14 cellular contexts compared by ENCODE assay signal in the genomic region with DNA sequence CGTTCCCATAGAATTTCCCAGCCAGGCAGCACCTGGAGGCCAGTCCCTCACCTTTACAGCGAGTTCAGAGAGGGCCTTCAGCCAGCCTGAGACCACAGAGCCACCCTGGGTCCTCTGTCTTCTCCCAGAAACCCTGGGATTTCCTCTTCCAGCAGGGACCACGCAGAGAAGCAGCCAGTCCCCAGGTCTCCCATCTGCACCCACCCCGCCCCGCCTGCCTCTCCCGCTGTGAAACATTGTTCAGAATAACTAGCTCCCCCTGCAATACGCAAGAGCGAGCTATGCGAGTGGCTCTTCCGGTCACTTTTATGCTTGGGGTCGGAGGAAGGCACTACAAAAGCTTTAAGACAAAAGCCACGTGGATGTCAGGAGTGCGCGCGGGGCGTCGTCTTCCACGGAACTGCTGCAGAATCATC.
A peak's percentile ranks its signal among the peaks of the same experiment; 100 is the strongest.
DNase-seq lines count a peak whose midpoint lies in the region; ATAC-seq and TF ChIP-seq lines count a peak whose summit lies in the region.
"Had no signal": no experiment of that assay in that cellular context is flagged by ENCODE, and none has a peak within 500 bp of the region (broad histone marks: within the 10 kb centered on the region; RNA-seq: fewer than 3 reads in every experiment).

No MANE protein-coding gene starts in this region.

- 68 to 84% methylated on average over 18 of the region's 18 CpGs for WGBS in sigmoid colon, 2 donors

- no peaks in the 10 kb centered on the region for H3K4me1 Mint-ChIP-seq in activated T-helper 17 cell treated with anti-CD3 and anti-CD28 coated beads, Interleukin-2, amount 50 U/mL, for 72 hours

- H3K9ac ChIP-seq in iPS-18a (ENCODE audit: low read length), result no peak overlapping the region

- H3K27me3 Mint-ChIP-seq in activated T-helper 17 cell treated with anti-CD3 and anti-CD28 coated beads, Interleukin-2, amount 50 U/mL, for 72 hours, result peaks cover 13% of the 10 kb centered on the region

- intact Hi-C loops in sigmoid colon (cut with DNase I), result loop anchor here (2.0 kb wide), 2 partner anchors 409 to 743 kb away; no protein-coding TSS in a partner anchor

- CTCF ChIA-PET in HEK293 (lab: Yijun Ruan, JAX), result interaction anchor here (0.5 to 4.6 kb wide), 21 partner anchors 9 to 1074 kb away, joined by 3 to 33 read pairs (median 4); no protein-coding TSS in a partner anchor

- H3K36me3 Mint-ChIP-seq in activated T-helper 17 cell treated with anti-CD3 and anti-CD28 coated beads, Interleukin-2, amount 50 U/mL, for 72 hours (ENCODE audit: low read depth), result no peaks in the 10 kb centered on the region

- DNase-seq in RWPE2 (ENCODE audit: low spot score) (peak; percentile 51), sigmoid colon (peak; percentile 42), NCI-H524 (lab: John Stamatoyannopoulos, UW) (no peak), CD1c-positive myeloid dendritic cell (ENCODE audit: extremely low spot score) (no peak)
- DNase-seq: NCI-H2081 treated with DMSO at 0.1 percent for 48 hours had no signal

- H3K9me3 ChIP-seq in HEK293 (ENCODE audit: control insufficient read depth, insufficient read depth, low read depth, low read length) (no peaks in the 10 kb centered on the region), RWPE2 (ENCODE audit: severe bottlenecking) (no peaks in the 10 kb centered on the region), iPS-18a (ENCODE audit: control insufficient read depth, low read depth, low read length) (no peaks in the 10 kb centered on the region), sigmoid colon (no peaks in the 10 kb centered on the region)
- H3K9me3 ChIP-seq: heart right ventricle, MG63, thyroid gland had no signal

- H3K4me1 ChIP-seq in HEK293 (ENCODE audit: control insufficient read depth, insufficient read depth, low read length), result no peaks in the 10 kb centered on the region
- H3K4me1 ChIP-seq in RWPE2 (ENCODE audit: insufficient read depth, poor library complexity, severe bottlenecking), result no peaks in the 10 kb centered on the region
- peaks cover 7% of the 10 kb centered on the region for H3K4me1 ChIP-seq in iPS-18a (ENCODE audit: control insufficient read depth, low read depth, low read length)
- peaks cover 0 to 10% (median 8%) of the 10 kb centered on the region in 4 donors for H3K4me1 ChIP-seq in sigmoid colon

- no peaks in the 10 kb centered on the region for H3K36me3 ChIP-seq in HEK293 (ENCODE audit: control insufficient read depth in 2 of 2, insufficient read depth in 1 of 2, low read length in 2 of 2)
- H3K36me3 ChIP-seq in RWPE2 (ENCODE audit: low read depth), result no peaks in the 10 kb centered on the region
- H3K36me3 ChIP-seq in iPS-18a (ENCODE audit: control insufficient read depth, low read depth, low read length), result no peaks in the 10 kb centered on the region
- no peaks in the 10 kb centered on the region for H3K36me3 ChIP-seq in sigmoid colon
- H3K36me3 ChIP-seq: BLaER1 treated with 17β-estradiol and CSF1 and Interleukin-3, amounts not matched to agents 10 nM and 100 nM; heart right ventricle; MG63; thyroid gland had no signal

- H3K27me3 ChIP-seq in RWPE2 (ENCODE audit: insufficient read depth, poor library complexity, severe bottlenecking) (no peaks in the 10 kb centered on the region), iPS-18a (ENCODE audit: control insufficient read depth, insufficient read depth, low read length) (peaks cover 17% of the 10 kb centered on the region), sigmoid colon (no peaks in the 10 kb centered on the region)
- H3K27me3 ChIP-seq: BLaER1 treated with 17β-estradiol and CSF1 and Interleukin-3, amounts not matched to agents 10 nM and 100 nM; MG63; thyroid gland had no signal

- POLR2A ChIA-PET in HEK293 (lab: Yijun Ruan, JAX), result no interaction called here

- no peak overlapping the region for H3K4me3 Mint-ChIP-seq in activated T-helper 17 cell treated with anti-CD3 and anti-CD28 coated beads, Interleukin-2, amount 50 U/mL, for 72 hours
- H3K4me3 Mint-ChIP-seq: effector memory CD8-positive, alpha-beta T cell; T-helper 2 cell treated with Interferon-gamma antibody and Interleukin-4, amounts not matched to agents 5 μg/mL and 100 μg/mL, for 36 hours had no signal

- no peak; the same call in 2 of the 3 replicates for ATAC-seq in RWPE2 (ENCODE audit: low read depth)
- ATAC-seq in activated T-helper 17 cell treated with anti-CD3 and anti-CD28 coated beads, Interleukin-2, amount 50 U/mL, for 72 hours (replicated peaks), result no peak

- H3K27ac ChIP-seq in HEK293 (ENCODE audit: extremely low read depth, low read depth, low read length), result no peak overlapping the region
- H3K27ac ChIP-seq in RWPE2 (ENCODE audit: poor library complexity, severe bottlenecking), result no peak overlapping the region
- H3K27ac ChIP-seq in iPS-18a (ENCODE audit: low read length), result no peak overlapping the region
- H3K27ac ChIP-seq in sigmoid colon, result no peak overlapping the region
- H3K27ac ChIP-seq: BLaER1 treated with 17β-estradiol and CSF1 and Interleukin-3, amounts not matched to agents 10 nM and 100 nM; heart right ventricle; thyroid gland had no signal

- no peaks in the 10 kb centered on the region for H3K9me3 Mint-ChIP-seq in activated T-helper 17 cell treated with anti-CD3 and anti-CD28 coated beads, Interleukin-2, amount 50 U/mL, for 72 hours
- H3K9me3 Mint-ChIP-seq: effector memory CD8-positive, alpha-beta T cell; T-helper 2 cell treated with Interferon-gamma antibody and Interleukin-4, amounts not matched to agents 5 μg/mL and 100 μg/mL, for 36 hours had no signal

- no peak overlapping the region for H3K4me3 ChIP-seq in HEK293 (ENCODE audit: low read depth, low read length)
- no peak overlapping the region for H3K4me3 ChIP-seq in RWPE2 (ENCODE audit: severe bottlenecking)
- peak overlapping the region; percentile 19 for H3K4me3 ChIP-seq in iPS-18a (ENCODE audit: low read length)
- no peak overlapping the region for H3K4me3 ChIP-seq in sigmoid colon
- H3K4me3 ChIP-seq: BLaER1 treated with 17β-estradiol and CSF1 and Interleukin-3, amounts not matched to agents 10 nM and 100 nM; MG63; thyroid gland had no signal

- TF ChIP-seq CTCF in HEK293 (tag by site-specific recombination; IDR thresholded peaks at IDR 0.05), result no peak
- no peak for TF ChIP-seq CTCF in RWPE2 (IDR thresholded peaks at IDR 0.05; ENCODE audit: poor library complexity, severe bottlenecking)
- no peak for TF ChIP-seq CTCF in sigmoid colon (IDR thresholded peaks at IDR 0.05)

- H3K27ac Mint-ChIP-seq in activated T-helper 17 cell treated with anti-CD3 and anti-CD28 coated beads, Interleukin-2, amount 50 U/mL, for 72 hours, result no peak overlapping the region
- H3K27ac Mint-ChIP-seq: effector memory CD8-positive, alpha-beta T cell; T-helper 2 cell treated with Interferon-gamma antibody and Interleukin-4, amounts not matched to agents 5 μg/mL and 100 μg/mL, for 36 hours had no signal

- TF ChIP-seq POLR2A in sigmoid colon (IDR thresholded peaks at IDR 0.05), result no peak

- no peak for TF ChIP-seq EP300 in sigmoid colon (IDR thresholded peaks at IDR 0.05)

TF ChIP-seq in HEK293, 187 proteins besides CTCF, POLR2A, EP300 and RAD21:
- TF ChIP-seq ZNF48 (tag by site-specific recombination; IDR thresholded peaks at IDR 0.05), result no peak
- TF ChIP-seq ZBTB48 (tag by site-specific recombination; IDR thresholded peaks at IDR 0.05), result 0 out of 2 replicates have a peak, but pooled peaks have one; percentile 1

Comparison
In these comparisons a context has a peak if more than half of its experiments do, and no peak if none do; other contexts are left out.
1. DNase-seq: peak in RWPE2 (single experiment) and sigmoid colon (single experiment); none in NCI-H524 (0 of 2) and CD1c-positive myeloid dendritic cell (single experiment).